In the genomic region with DNA sequence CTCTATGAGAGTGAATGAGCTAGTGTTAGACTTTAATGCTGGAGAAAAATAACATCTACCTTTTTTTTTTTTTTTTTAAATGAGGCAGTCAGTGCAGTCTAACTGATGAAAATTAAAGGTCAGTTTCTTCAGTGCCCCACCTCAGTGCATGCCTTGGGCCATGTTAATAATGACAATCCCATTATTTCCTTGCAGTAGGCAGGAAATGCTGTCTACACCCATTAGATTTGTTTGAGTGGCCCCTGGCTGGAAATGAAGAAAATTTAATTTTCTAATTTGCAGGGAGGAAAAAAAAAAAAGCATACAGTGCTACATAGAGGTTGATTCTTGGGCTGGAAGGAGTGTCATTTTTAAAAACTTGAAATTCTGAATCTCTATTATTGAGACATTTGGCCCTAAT, we compare ENCODE assay signal across 19 cellular contexts. TPM values are rescaled to one million over a fixed set of nuclear protein-coding genes. Genes with fewer than 3 reads are reported as not detected.
A peak's percentile ranks its signal among the peaks of the same experiment; 100 is the strongest.
DNase-seq lines count a peak whose midpoint lies in the region; ATAC-seq and TF ChIP-seq lines count a peak whose summit lies in the region.
"Had no signal": no experiment of that assay in that cellular context is flagged by ENCODE, and none has a peak within 500 bp of the region (broad histone marks: within the 10 kb centered on the region; RNA-seq: fewer than 3 reads in every experiment).

No MANE protein-coding gene starts in this region.

- H3K27ac Mint-ChIP-seq in natural killer cell (peak overlapping the region; percentile 90 to 98), type B pancreatic cell (no peak overlapping the region)
- H3K27ac Mint-ChIP-seq in CD4-positive, alpha-beta memory T cell, result peak overlapping the region in 1 of 7 donors; percentile 20
- H3K27ac Mint-ChIP-seq: CD4-positive, alpha-beta T cell had no signal

- H3K27me3 ChIP-seq in left ventricle myocardium inferior (ENCODE audit: low read depth) (no peaks in the 10 kb centered on the region), SK-N-SH (ENCODE audit: insufficient read depth) (no peaks in the 10 kb centered on the region)
- H3K27me3 ChIP-seq in CD4-positive, alpha-beta memory T cell (ENCODE audit: insufficient read depth, low read length), result no peaks in the 10 kb centered on the region

- H3K9me3 ChIP-seq in left ventricle myocardium inferior (replicated peaks), result no peaks in the 10 kb centered on the region
- H3K9me3 ChIP-seq in SK-N-SH, result no peaks in the 10 kb centered on the region
- H3K9me3 ChIP-seq in CD4-positive, alpha-beta memory T cell (ENCODE audit: control insufficient read depth in 1 of 2, low read length in 2 of 2), result no peaks in the 10 kb centered on the region

- H3K9me2 ChIP-seq in SK-N-SH, result no peaks in the 10 kb centered on the region

- peaks cover 8% of the 10 kb centered on the region for H3F3A ChIP-seq in SK-N-SH (replicated peaks; ENCODE audit: insufficient read depth)

- no peaks in the 10 kb centered on the region for H3K9me3 Mint-ChIP-seq in natural killer cell
- no peaks in the 10 kb centered on the region for H3K9me3 Mint-ChIP-seq in type B pancreatic cell
- no peaks in the 10 kb centered on the region for H3K9me3 Mint-ChIP-seq in CD4-positive, alpha-beta memory T cell
- H3K9me3 Mint-ChIP-seq: CD4-positive, alpha-beta T cell had no signal

- no peak overlapping the region for H3K9ac ChIP-seq in SK-N-SH

- ATAC-seq in Right ventricle myocardium inferior (no peak), natural killer cell (no peak)
- ATAC-seq: HCT116 had no signal

- TF ChIP-seq RAD21 in SK-N-SH (IDR thresholded peaks at IDR 0.05; ENCODE audit: low read length), result peak; percentile 21; the same call in 1 of the 2 replicates

- peaks cover 100% of the 10 kb centered on the region for H3K79me2 ChIP-seq in SK-N-SH (ENCODE audit: insufficient read depth)

- H3K27ac ChIP-seq in left ventricle myocardium inferior (replicated peaks) (peak overlapping the region; percentile 19), SK-N-SH (ENCODE audit: low read depth in 2 of 2, low read length in 1 of 2) (peak overlapping the region in 1 of 2 experiments; percentile 94; a peak in 2 of 4 replicates)
- no peak overlapping the region for H3K27ac ChIP-seq in CD4-positive, alpha-beta memory T cell (ENCODE audit: low read depth, low read length)

- DNase-seq in left ventricle myocardium inferior (no peak), Right ventricle myocardium inferior (ENCODE audit: missing footprints) (no peak), SK-N-SH (peak; percentile 57), natural killer cell (no peak), type B pancreatic cell (ENCODE audit: extremely low spot score, unreplicated experiment) (no peak), NCI-H2081 treated with DMSO at 0.1 percent for 48 hours (lab: John Stamatoyannopoulos, UW) (no peak), cerebellar cortex (ENCODE audit: low spot score) (no peak)
- no peak for DNase-seq in CD4-positive, alpha-beta memory T cell
- DNase-seq: 8988T; CD4-positive, alpha-beta T cell; GOT3; KBM-7; NCI-H1105; NCI-H2081; NCI-H774; OCI-M1; RPMI8226; SIG-M5 had no signal

- no peak overlapping the region for H2AFZ ChIP-seq in SK-N-SH (ENCODE audit: low read depth)

- peaks cover 98% of the 10 kb centered on the region for H4K20me1 ChIP-seq in SK-N-SH (ENCODE audit: insufficient read depth)

- no peaks in the 10 kb centered on the region for H3K36me3 Mint-ChIP-seq in natural killer cell
- peaks cover 18% of the 10 kb centered on the region for H3K36me3 Mint-ChIP-seq in type B pancreatic cell
- peaks cover 3 to 11% of the 10 kb centered on the region in 2 donors for H3K36me3 Mint-ChIP-seq in CD4-positive, alpha-beta memory T cell

- H3K27me3 Mint-ChIP-seq in natural killer cell (ENCODE audit: low read depth in 2 of 2) (no peaks in the 10 kb centered on the region), type B pancreatic cell (no peaks in the 10 kb centered on the region)
- no peaks in the 10 kb centered on the region for H3K27me3 Mint-ChIP-seq in CD4-positive, alpha-beta memory T cell
- H3K27me3 Mint-ChIP-seq: CD4-positive, alpha-beta T cell had no signal

- H3K4me3 ChIP-seq in left ventricle myocardium inferior, result no peak overlapping the region
- no peak overlapping the region for H3K4me3 ChIP-seq in SK-N-SH (ENCODE audit: low read depth in 2 of 2, low read length in 1 of 2)
- no peak overlapping the region for H3K4me3 ChIP-seq in CD4-positive, alpha-beta memory T cell (ENCODE audit: low read length in 2 of 2)

- TF ChIP-seq CTCF in left ventricle myocardium inferior (IDR thresholded peaks at IDR 0.05; ENCODE audit: borderline replicate concordance), result no peak
- no peak for TF ChIP-seq CTCF in SK-N-SH (IDR thresholded peaks at IDR 0.05)
- no peak for TF ChIP-seq CTCF in natural killer cell (IDR thresholded peaks at IDR 0.05)
- no peak for TF ChIP-seq CTCF in type B pancreatic cell (conservative IDR thresholded peaks at IDR 0.05)

- peaks cover 8% of the 10 kb centered on the region for H3K36me3 ChIP-seq in left ventricle myocardium inferior
- peaks cover 13 to 42% of the 10 kb centered on the region in 2 experiments for H3K36me3 ChIP-seq in SK-N-SH (replicated peaks in 1 of 2; ENCODE audit: control insufficient read depth in 1 of 2, insufficient read depth in 2 of 2, low read length in 1 of 2)
- H3K36me3 ChIP-seq in CD4-positive, alpha-beta memory T cell (ENCODE audit: insufficient read depth, low read length), result no peaks in the 10 kb centered on the region

- H3K4me3 Mint-ChIP-seq in natural killer cell (peak overlapping the region; percentile 84), type B pancreatic cell (peak overlapping the region; percentile 50)
- H3K4me3 Mint-ChIP-seq in CD4-positive, alpha-beta memory T cell, result peak overlapping the region in 1 of 8 donors; percentile 62
- H3K4me3 Mint-ChIP-seq: CD4-positive, alpha-beta T cell had no signal

- intact Hi-C loops in left ventricle myocardium inferior (cut with micrococcal nuclease) (no loop called here), Right ventricle myocardium inferior (cut with DNase I) (no loop called here), natural killer cell (cut with micrococcal nuclease) (no loop called here)
- intact Hi-C loops in CD4-positive, alpha-beta memory T cell (cut with micrococcal nuclease), result loop anchor here (5.0 kb wide), 1 partner anchor 45 kb away; no protein-coding TSS in a partner anchor

- peaks cover 81 to 83% of the 10 kb centered on the region in 2 donors for H3K4me1 Mint-ChIP-seq in natural killer cell
- H3K4me1 Mint-ChIP-seq in type B pancreatic cell (ENCODE audit: unreplicated experiment), result peaks cover 48% of the 10 kb centered on the region
- H3K4me1 Mint-ChIP-seq in CD4-positive, alpha-beta memory T cell, result peaks cover 26 to 50% (median 32%) of the 10 kb centered on the region in 4 donors

- no peak overlapping the region for H3K4me2 ChIP-seq in SK-N-SH

- POLR2A ChIA-PET in SK-N-SH (lab: Yijun Ruan, JAX), result no interaction called here
- POLR2A ChIA-PET in CD4-positive, alpha-beta memory T cell (lab: Charles Lee; ENCODE audit: partially characterized antibody), result no interaction called here

- CTCF ChIA-PET in SK-N-SH (lab: Yijun Ruan, JAX), result interaction anchor here (1.1 kb wide), 1 partner anchor 284 kb away, joined by 5 read pairs; no protein-coding TSS in a partner anchor
- CTCF ChIA-PET in CD4-positive, alpha-beta memory T cell (lab: Charles Lee; ENCODE audit: partially characterized antibody), result interaction anchor here (0.6 kb wide), 1 partner anchor 563 kb away, joined by 3 read pairs; no protein-coding TSS in a partner anchor

- peaks cover 99% of the 10 kb centered on the region for H3K4me1 ChIP-seq in left ventricle myocardium inferior
- peaks cover 18 to 32% of the 10 kb centered on the region in 2 experiments; a peak in 3 of 4 replicates for H3K4me1 ChIP-seq in SK-N-SH (ENCODE audit: control insufficient read depth in 1 of 2, insufficient read depth in 2 of 2, low read depth in 1 of 2, low read length in 1 of 2)
- peaks cover 31% of the 10 kb centered on the region for H3K4me1 ChIP-seq in CD4-positive, alpha-beta memory T cell (ENCODE audit: insufficient read depth, low read length)

- peak in 1 of 2 experiments; percentile 65; a peak in 1 of 4 replicates for TF ChIP-seq EP300 in SK-N-SH (IDR thresholded peaks at IDR 0.05; ENCODE audit: borderline replicate concordance in 1 of 2, low read depth in 1 of 2, low read length in 1 of 2)

TF ChIP-seq in SK-N-SH, 30 proteins besides CTCF, POLR2A, EP300 and RAD21 (continues in another document):
- no peak for TF ChIP-seq RFX5 (IDR thresholded peaks at IDR 0.05; ENCODE audit: low read length)
- no peak for TF ChIP-seq FOXJ3 (CRISPR knock-in tag; IDR thresholded peaks at IDR 0.05)
- TF ChIP-seq CHD2 (IDR thresholded peaks at IDR 0.05; ENCODE audit: low read length, partially characterized antibody), result peak; percentile 71
- no peak for TF ChIP-seq TCF12 (IDR thresholded peaks at IDR 0.05)
- no peak for TF ChIP-seq JUND (IDR thresholded peaks at IDR 0.05)
- no peak for TF ChIP-seq TEAD4 (IDR thresholded peaks at IDR 0.05; ENCODE audit: borderline replicate concordance, insufficient read depth)
- no peak for TF ChIP-seq EZH2phosphoT487 (IDR thresholded peaks at IDR 0.05; ENCODE audit: borderline replicate concordance, low read depth)
- TF ChIP-seq NRF1 (IDR thresholded peaks at IDR 0.05; ENCODE audit: low read depth, low read length), result no peak
- no peak for TF ChIP-seq USF2 (IDR thresholded peaks at IDR 0.05; ENCODE audit: borderline replicate concordance, low read depth, low read length)
- no peak for TF ChIP-seq SIN3A (IDR thresholded peaks at IDR 0.05; ENCODE audit: borderline replicate concordance, low read depth, low read length)

RNA-seq across cellular contexts. Expression of gene FNDC3B, which starts 18.2 kb away (rescaled TPM):
- 75.7 TPM for total RNA-seq in left ventricle myocardium inferior
- 57.8 TPM for total RNA-seq in Right ventricle myocardium inferior
- polyA plus RNA-seq in SK-N-SH (2012; rRNA removed), result 10.4 TPM in 2 replicates
- 14.7 and 17.1 TPM in 2 replicates for polyA plus RNA-seq in SK-N-SH (2012; cell fraction: cytosol; rRNA removed)
- polyA plus RNA-seq in SK-N-SH (2012; cell fraction: nucleus; rRNA removed), result 12.5 and 21.9 TPM in 2 replicates
- 100 to 1,000 TPM; 154 to 214 (median 206) TPM for total RNA-seq in natural killer cell
- 67.9 and 79.2 TPM in 2 replicates for total RNA-seq in type B pancreatic cell (ENCODE audit: low replicate concordance)
- total RNA-seq in CD4-positive, alpha-beta memory T cell, result 10 to 100 TPM; 18.0 to 18.2 TPM
- polyA plus RNA-seq in CD4-positive, alpha-beta memory T cell, result 10 to 100 TPM; 10.9 to 11.6 TPM
